In the genomic region with DNA sequence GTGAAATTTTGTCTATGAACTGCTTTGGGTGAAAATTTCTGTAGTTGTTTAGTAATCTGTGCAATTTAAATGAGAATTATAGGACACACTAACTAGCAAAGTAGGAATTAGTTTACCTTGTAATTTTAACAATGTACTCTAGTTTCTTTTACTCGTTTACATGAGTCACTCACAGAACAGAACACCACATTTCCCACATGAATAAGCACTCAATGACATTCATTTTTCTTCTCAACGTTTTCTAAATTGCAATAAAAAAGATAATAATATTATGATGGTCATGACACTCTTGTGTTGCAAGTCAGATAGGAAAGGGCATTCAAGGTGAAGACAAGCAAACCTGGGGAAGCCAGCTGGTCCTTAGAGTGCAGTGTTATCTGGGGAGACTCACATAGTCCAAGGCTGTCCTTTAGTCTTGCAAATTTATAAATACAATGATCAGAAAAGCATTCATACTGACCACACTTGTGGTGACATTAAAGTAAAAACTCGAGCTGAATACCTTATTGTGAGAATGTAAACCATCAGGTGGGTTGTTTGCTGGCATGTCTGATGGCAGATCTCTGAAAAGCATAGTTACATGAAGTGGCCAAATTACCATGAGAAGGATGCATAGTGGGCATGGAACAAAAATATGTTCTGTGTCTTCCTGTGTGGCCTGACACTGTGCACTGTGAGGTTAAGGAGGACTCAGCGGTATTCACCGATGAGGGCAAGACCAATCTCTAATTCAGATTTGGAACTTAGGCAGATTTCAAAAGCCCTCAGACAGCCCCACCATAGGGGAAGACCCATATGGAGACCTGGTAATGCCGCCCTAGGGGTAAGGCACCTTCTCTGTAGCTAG, we compare ENCODE assay signal across 1 cellular context.
TF ChIP-seq lines count a peak whose summit lies in the region.

No MANE protein-coding gene starts in this region.

TF ChIP-seq in HCT116, 20 proteins besides CTCF, POLR2A, EP300 and RAD21 (continued from another document):
- TF ChIP-seq TCF7L2 (IDR thresholded peaks at IDR 0.05; ENCODE audit: borderline replicate concordance, extremely low read depth, insufficient read depth, insufficient read length): no peak
- TF ChIP-seq SP1 (IDR thresholded peaks at IDR 0.05; ENCODE audit: low read depth): no peak
- TF ChIP-seq SIN3A (IDR thresholded peaks at IDR 0.05; ENCODE audit: low read depth): no peak
- TF ChIP-seq, protein P1, sequence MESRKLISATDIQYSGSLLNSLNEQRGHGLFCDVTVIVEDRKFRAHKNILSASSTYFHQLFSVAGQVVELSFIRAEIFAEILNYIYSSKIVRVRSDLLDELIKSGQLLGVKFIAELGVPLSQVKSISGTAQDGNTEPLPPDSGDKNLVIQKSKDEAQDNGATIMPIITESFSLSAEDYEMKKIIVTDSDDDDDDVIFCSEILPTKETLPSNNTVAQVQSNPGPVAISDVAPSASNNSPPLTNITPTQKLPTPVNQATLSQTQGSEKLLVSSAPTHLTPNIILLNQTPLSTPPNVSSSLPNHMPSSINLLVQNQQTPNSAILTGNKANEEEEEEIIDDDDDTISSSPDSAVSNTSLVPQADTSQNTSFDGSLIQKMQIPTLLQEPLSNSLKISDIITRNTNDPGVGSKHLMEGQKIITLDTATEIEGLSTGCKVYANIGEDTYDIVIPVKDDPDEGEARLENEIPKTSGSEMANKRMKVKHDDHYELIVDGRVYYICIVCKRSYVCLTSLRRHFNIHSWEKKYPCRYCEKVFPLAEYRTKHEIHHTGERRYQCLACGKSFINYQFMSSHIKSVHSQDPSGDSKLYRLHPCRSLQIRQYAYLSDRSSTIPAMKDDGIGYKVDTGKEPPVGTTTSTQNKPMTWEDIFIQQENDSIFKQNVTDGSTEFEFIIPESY (IDR thresholded peaks at IDR 0.05; ENCODE audit: extremely low read depth, insufficient replicate concordance, low read length): no peak
- TF ChIP-seq, protein P2, sequence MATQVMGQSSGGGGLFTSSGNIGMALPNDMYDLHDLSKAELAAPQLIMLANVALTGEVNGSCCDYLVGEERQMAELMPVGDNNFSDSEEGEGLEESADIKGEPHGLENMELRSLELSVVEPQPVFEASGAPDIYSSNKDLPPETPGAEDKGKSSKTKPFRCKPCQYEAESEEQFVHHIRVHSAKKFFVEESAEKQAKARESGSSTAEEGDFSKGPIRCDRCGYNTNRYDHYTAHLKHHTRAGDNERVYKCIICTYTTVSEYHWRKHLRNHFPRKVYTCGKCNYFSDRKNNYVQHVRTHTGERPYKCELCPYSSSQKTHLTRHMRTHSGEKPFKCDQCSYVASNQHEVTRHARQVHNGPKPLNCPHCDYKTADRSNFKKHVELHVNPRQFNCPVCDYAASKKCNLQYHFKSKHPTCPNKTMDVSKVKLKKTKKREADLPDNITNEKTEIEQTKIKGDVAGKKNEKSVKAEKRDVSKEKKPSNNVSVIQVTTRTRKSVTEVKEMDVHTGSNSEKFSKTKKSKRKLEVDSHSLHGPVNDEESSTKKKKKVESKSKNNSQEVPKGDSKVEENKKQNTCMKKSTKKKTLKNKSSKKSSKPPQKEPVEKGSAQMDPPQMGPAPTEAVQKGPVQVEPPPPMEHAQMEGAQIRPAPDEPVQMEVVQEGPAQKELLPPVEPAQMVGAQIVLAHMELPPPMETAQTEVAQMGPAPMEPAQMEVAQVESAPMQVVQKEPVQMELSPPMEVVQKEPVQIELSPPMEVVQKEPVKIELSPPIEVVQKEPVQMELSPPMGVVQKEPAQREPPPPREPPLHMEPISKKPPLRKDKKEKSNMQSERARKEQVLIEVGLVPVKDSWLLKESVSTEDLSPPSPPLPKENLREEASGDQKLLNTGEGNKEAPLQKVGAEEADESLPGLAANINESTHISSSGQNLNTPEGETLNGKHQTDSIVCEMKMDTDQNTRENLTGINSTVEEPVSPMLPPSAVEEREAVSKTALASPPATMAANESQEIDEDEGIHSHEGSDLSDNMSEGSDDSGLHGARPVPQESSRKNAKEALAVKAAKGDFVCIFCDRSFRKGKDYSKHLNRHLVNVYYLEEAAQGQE (IDR thresholded peaks at IDR 0.05; ENCODE audit: low read depth): no peak
- TF ChIP-seq YY1 (IDR thresholded peaks at IDR 0.05; ENCODE audit: extremely low read depth, insufficient replicate concordance, low read depth, low read length): no peak
- TF ChIP-seq EGR1 (IDR thresholded peaks at IDR 0.05; ENCODE audit: low read depth): no peak
- no peak for TF ChIP-seq EZH2 (IDR thresholded peaks at IDR 0.05)
